8 cellular contexts compared by ENCODE assay signal in the genomic region with DNA sequence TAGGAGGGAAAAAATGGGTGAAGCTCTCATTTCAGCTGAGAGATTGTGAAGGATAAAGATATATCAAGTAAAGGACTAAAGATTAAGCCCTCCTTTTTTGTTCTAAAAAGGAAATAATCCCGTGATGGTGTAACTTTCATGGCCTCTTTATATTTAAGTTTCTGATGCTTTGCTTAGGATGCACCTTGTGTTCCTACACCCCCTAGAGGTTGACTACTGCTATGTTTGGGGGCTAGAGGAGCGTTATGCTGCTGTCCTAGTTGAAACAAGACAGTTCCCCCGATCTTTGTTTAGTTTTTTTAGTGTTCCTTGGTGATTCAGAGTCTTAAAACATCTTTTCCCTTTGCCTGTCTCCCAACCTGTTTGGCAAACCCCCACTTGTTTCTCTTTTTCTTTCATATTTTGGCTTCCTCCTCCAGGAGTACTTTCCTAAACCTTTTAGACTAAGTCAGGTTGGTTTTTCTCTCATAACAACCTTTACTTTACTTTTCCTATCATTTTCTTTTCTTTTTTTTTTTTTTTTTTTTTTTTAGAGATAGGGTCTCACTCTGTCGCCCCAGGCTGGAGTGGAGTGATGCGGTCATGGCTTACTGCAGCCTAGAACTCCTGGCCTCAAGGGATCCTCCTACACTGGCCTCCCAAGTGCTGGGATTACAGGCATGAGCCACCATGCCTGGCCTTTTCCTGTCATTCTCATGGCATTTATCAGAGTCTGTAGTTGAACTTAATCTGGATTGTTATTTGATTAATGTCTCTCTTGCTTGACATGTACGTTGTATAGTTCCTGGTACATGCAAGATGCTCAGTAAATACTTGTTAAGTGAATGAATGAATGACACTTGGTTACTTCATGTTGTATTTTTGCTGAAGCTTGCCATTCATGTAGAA. TPM values are rescaled to one million over a fixed set of nuclear protein-coding genes. Genes with fewer than 3 reads are reported as not detected.
DNase-seq lines count a peak whose midpoint lies in the region; ATAC-seq and TF ChIP-seq lines count a peak whose summit lies in the region.

No MANE protein-coding gene starts in this region.

- no peak for TF ChIP-seq POLR2A in esophagus squamous epithelium (IDR thresholded peaks at IDR 0.05)

- CTCF ChIA-PET in Caco-2 (lab: Charles Lee), result interaction anchor here (0.7 to 1.1 kb wide), 2 partner anchors 45 to 71 kb away, joined by 3 to 4 read pairs; no protein-coding TSS in a partner anchor
- CTCF ChIA-PET in activated B cell treated with CpG ODN at 0.5 μM for 24 hours (lab: Charles Lee), result interaction anchor here (1.8 kb wide), 1 partner anchor 72 kb away, joined by 6 read pairs; no protein-coding TSS in a partner anchor

- POLR2A ChIA-PET in Caco-2 (lab: Charles Lee), result no interaction called here
- POLR2A ChIA-PET in activated B cell treated with CpG ODN at 0.5 μM for 24 hours (lab: Charles Lee), result interaction anchor here (0.9 kb wide), 1 partner anchor 161 kb away, joined by 3 read pairs; no protein-coding TSS in a partner anchor

- peak overlapping the region; percentile 38 for H3K4me3 Mint-ChIP-seq in Caco-2 (ENCODE audit: unreplicated experiment)
- H3K4me3 Mint-ChIP-seq in activated B cell treated with CpG ODN at 0.5 μM for 24 hours, result peak overlapping the region; percentile 20

- H3K27ac ChIP-seq in esophagus squamous epithelium, result peak overlapping the region in 2 of 4 donors; percentile 53 to 93

- H3K4me3 ChIP-seq in Caco-2 (ENCODE audit: low read depth, low read length), result no peak overlapping the region
- peak overlapping the region in 2 of 4 donors; percentile 90 to 94 for H3K4me3 ChIP-seq in esophagus squamous epithelium

- intact Hi-C loops in Caco-2 (cut with micrococcal nuclease; ENCODE audit: unreplicated experiment), result no loop called here
- intact Hi-C loops in activated B cell treated with CpG ODN at 0.5 μM for 24 hours (cut with micrococcal nuclease), result loop anchor here (1.0 kb wide), 1 partner anchor 27 kb away; a partner anchor contains a TSS
- intact Hi-C loops in esophagus squamous epithelium (cut with DNase I), result no loop called here

- H3K36me3 ChIP-seq in Caco-2 (ENCODE audit: control insufficient read depth, insufficient read depth, low read length) (peaks cover 2% of the 10 kb centered on the region), esophagus squamous epithelium (peaks cover 4 to 48% (median 10%) of the 10 kb centered on the region in 3 donors)

- H3K36me3 Mint-ChIP-seq in Caco-2 (ENCODE audit: insufficient read depth, unreplicated experiment) (peaks cover 57% of the 10 kb centered on the region), activated B cell treated with CpG ODN at 0.5 μM for 24 hours (ENCODE audit: low read depth) (peaks cover 46% of the 10 kb centered on the region)

- TF ChIP-seq CTCF in Caco-2 (IDR thresholded peaks at IDR 0.05; ENCODE audit: insufficient read depth in 1 of 2, low read depth in 1 of 2, low read length in 1 of 2, severe bottlenecking in 1 of 2, unreplicated experiment in 1 of 2) (peak; percentile 36 to 76), activated B cell treated with CpG ODN at 0.5 μM for 24 hours (IDR thresholded peaks at IDR 0.05) (peak; percentile 16), esophagus squamous epithelium (IDR thresholded peaks at IDR 0.05) (peak in 5 of 6 experiments; percentile 19 to 60 (median 53))

- ATAC-seq in activated B cell treated with CpG ODN at 0.5 μM for 24 hours (ENCODE audit: low read depth) (peak; percentile 47), HG02938 (IDR thresholded peaks at IDR 0.05; ENCODE audit: unreplicated experiment) (no peak)

- 32 to 38% methylated on average over 6 of the region's 6 CpGs for WGBS in esophagus squamous epithelium, 2 donors

- H3K4me1 Mint-ChIP-seq in Caco-2 (ENCODE audit: low read depth, unreplicated experiment) (peaks cover 13% of the 10 kb centered on the region), activated B cell treated with CpG ODN at 0.5 μM for 24 hours (peaks cover 35% of the 10 kb centered on the region)

- H3K27ac Mint-ChIP-seq in Caco-2 (ENCODE audit: unreplicated experiment), result peak overlapping the region; percentile 53
- H3K27ac Mint-ChIP-seq in activated B cell treated with CpG ODN at 0.5 μM for 24 hours, result peak overlapping the region; percentile 36

- no peaks in the 10 kb centered on the region for H3K27me3 ChIP-seq in Caco-2 (replicated peaks; ENCODE audit: control insufficient read depth, insufficient read depth, low read length)
- H3K27me3 ChIP-seq in esophagus squamous epithelium, result no peaks in the 10 kb centered on the region

- BruUV-seq in Caco-2 (replicated peaks; lab: Mats Ljungman, UMichigan), result no TSS peak

- no peaks in the 10 kb centered on the region for H3K9me3 Mint-ChIP-seq in Caco-2 (ENCODE audit: unreplicated experiment)
- no peaks in the 10 kb centered on the region for H3K9me3 Mint-ChIP-seq in activated B cell treated with CpG ODN at 0.5 μM for 24 hours

- DNase-seq in Caco-2 (peak; percentile 43 to 49), GM19240 (ENCODE audit: insufficient read length, low spot score) (peak; percentile 73), NCI-H2107 treated with DMSO at 0.1 percent for 48 hours (lab: John Stamatoyannopoulos, UW; ENCODE audit: unreplicated experiment) (peak; percentile 9), activated B cell treated with CpG ODN at 0.5 μM for 24 hours (no peak), esophagus squamous epithelium (lab: John Stamatoyannopoulos, UW) (no peak), pons (ENCODE audit: low spot score) (peak; percentile 41), T1000 (lab: John Stamatoyannopoulos, UW) (no peak)

- H3K4me1 ChIP-seq in Caco-2 (peaks cover 13% of the 10 kb centered on the region), esophagus squamous epithelium (peaks cover 11 to 55% (median 24%) of the 10 kb centered on the region in 3 donors)

- no peaks in the 10 kb centered on the region for H3K9me3 ChIP-seq in Caco-2
- no peaks in the 10 kb centered on the region for H3K9me3 ChIP-seq in esophagus squamous epithelium

- H3K27me3 Mint-ChIP-seq in Caco-2 (ENCODE audit: insufficient read depth, unreplicated experiment) (no peaks in the 10 kb centered on the region), activated B cell treated with CpG ODN at 0.5 μM for 24 hours (no peaks in the 10 kb centered on the region)

RNA-seq across cellular contexts. Expression of a gene that starts 2.8 kb away (rescaled TPM):
- total RNA-seq in Caco-2 (2022) (180 and 201 TPM in 2 replicates), activated B cell treated with CpG ODN at 0.5 μM for 24 hours (85.3 and 85.9 TPM in 2 replicates), esophagus squamous epithelium (100 to 1,000 TPM in 1 of 4 donors, 10 to 100 TPM in 3; 35.5 to 116 (median 82.1) TPM)

RNA-seq across cellular contexts. Expression of a gene that starts 26.8 kb away (rescaled TPM):
- 33.2 and 40.2 TPM in 2 replicates for total RNA-seq in Caco-2 (2022)
- total RNA-seq in activated B cell treated with CpG ODN at 0.5 μM for 24 hours, result 13.4 and 18.6 TPM in 2 replicates
- total RNA-seq in esophagus squamous epithelium, result 10 to 100 TPM in 1 of 4 donors, 1 to 10 TPM in 3; 7.9 to 15.1 (median 9.1) TPM

RNA-seq across cellular contexts. Expression of a gene that starts 50.6 kb away (rescaled TPM):
- 53.3 and 58.0 TPM in 2 replicates for total RNA-seq in Caco-2 (2022)
- total RNA-seq in activated B cell treated with CpG ODN at 0.5 μM for 24 hours, result 0.07 and 0.38 TPM in 2 replicates
- total RNA-seq in esophagus squamous epithelium, result 1 to 10 TPM in 3 of 4 donors, under 1 TPM in 1; 0.49 to 9.3 (median 2.4) TPM

Comparison
In these comparisons a context has a peak if more than half of its experiments do, and no peak if none do; other contexts are left out.
1. DNase-seq: peak in Caco-2 (2 of 2), GM19240 (single experiment), NCI-H2107 treated with DMSO at 0.1 percent for 48 hours (single experiment) and pons (single experiment); none in activated B cell treated with CpG ODN at 0.5 μM for 24 hours (single experiment), esophagus squamous epithelium (single experiment) and T1000 (single experiment).
2. Peak in every context shown above with its lines, with median percentiles within 50 percentile points of each other: CTCF ChIP-seq.